In the genomic region with DNA sequence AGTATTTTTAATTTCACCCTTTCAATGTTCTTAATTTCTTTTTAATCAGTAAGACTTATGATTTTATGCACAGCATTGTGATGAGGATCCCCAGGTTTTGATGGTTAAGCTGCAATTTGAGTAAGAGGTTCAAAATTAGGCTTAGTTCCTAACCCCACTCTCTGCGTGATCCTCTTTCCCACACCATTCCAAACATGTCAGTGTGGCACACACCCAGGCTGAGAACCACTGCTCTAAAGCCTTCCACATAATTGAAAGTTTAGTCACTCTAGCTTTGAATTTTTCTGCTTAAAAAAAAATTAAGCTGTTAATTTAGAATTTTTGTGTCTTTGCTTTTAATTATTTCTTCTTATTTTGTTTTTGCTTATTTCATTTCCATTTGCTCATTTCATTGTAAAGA, we compare ENCODE assay signal across 22 cellular contexts.
DNase-seq lines count a peak whose midpoint lies in the region; ATAC-seq and TF ChIP-seq lines count a peak whose summit lies in the region.
"Had no signal": no experiment of that assay in that cellular context is flagged by ENCODE, and none has a peak within 500 bp of the region (broad histone marks: within the 10 kb centered on the region; RNA-seq: fewer than 3 reads in every experiment).

No MANE protein-coding gene starts in this region.

- H3K9me3 ChIP-seq in mesenchymal stem cell (ENCODE audit: control insufficient read depth, low read length) (peaks cover 3% of the 10 kb centered on the region), gastrocnemius medialis (no peaks in the 10 kb centered on the region)
- H3K9me3 ChIP-seq: colonic mucosa had no signal

- H3K4me1 Mint-ChIP-seq in chondrocyte (ENCODE audit: low read depth), result peaks cover 51% of the 10 kb centered on the region
- H3K4me1 Mint-ChIP-seq in activated T-cell treated with anti-CD3 and anti-CD28 coated beads, Interleukin-2, amount 50 U/mL, for 24 hours (ENCODE audit: low read depth), result no peaks in the 10 kb centered on the region
- H3K4me1 Mint-ChIP-seq: activated CD4-positive, alpha-beta T cell treated with anti-CD3 and anti-CD28 coated beads, Interleukin-2, amount 10 ng/mL, durations not matched to agents 24 days and 14 days; activated naive CD8-positive, alpha-beta T cell treated with anti-CD3 and anti-CD28 coated beads for 36 hours had no signal

- no peak overlapping the region for H3K4me2 ChIP-seq in mesenchymal stem cell (ENCODE audit: low read length, poor library complexity, severe bottlenecking)
- H3K4me2 ChIP-seq: KMS-11 had no signal

- H3K4ac ChIP-seq in mesenchymal stem cell (ENCODE audit: low read depth in 1 of 2, low read length in 2 of 2), result no peak overlapping the region

- no peak overlapping the region for H3K23ac ChIP-seq in mesenchymal stem cell (ENCODE audit: low read length in 2 of 2)

- H3K18ac ChIP-seq in mesenchymal stem cell (ENCODE audit: low read depth in 1 of 2, low read length in 2 of 2), result no peak overlapping the region

- no peak for ATAC-seq in gastrocnemius medialis
- no peak for ATAC-seq in GM18861 (IDR thresholded peaks at IDR 0.05; ENCODE audit: unreplicated experiment)
- ATAC-seq in GM21723 (IDR thresholded peaks at IDR 0.05; ENCODE audit: unreplicated experiment), result no peak
- ATAC-seq: left lobe of liver had no signal

- H2AFZ ChIP-seq in mesenchymal stem cell (ENCODE audit: low read depth, low read length), result no peak overlapping the region

- H3K27ac ChIP-seq in mesenchymal stem cell (ENCODE audit: low read length, poor library complexity, severe bottlenecking) (no peak overlapping the region), gastrocnemius medialis (no peak overlapping the region)
- H3K27ac ChIP-seq: colonic mucosa, KMS-11 had no signal

- no peak overlapping the region for H3K14ac ChIP-seq in mesenchymal stem cell (ENCODE audit: low read length in 2 of 2)

- 43% methylated on average over 1 of the region's 1 CpG for WGBS in mesenchymal stem cell

- no peak overlapping the region for H2BK120ac ChIP-seq in mesenchymal stem cell (ENCODE audit: low read depth, low read length)

- TF ChIP-seq CTCF in AG09309 (IDR thresholded peaks at IDR 0.05; ENCODE audit: control insufficient read depth, insufficient read depth, low read depth, low read length, missing control alignments) (no peak), chondrocyte (IDR thresholded peaks at IDR 0.05) (no peak), gastrocnemius medialis (IDR thresholded peaks at IDR 0.05 in 4 of 5, conservative IDR thresholded peaks at IDR 0.05 in 1 of 5) (no peak)

- H2BK15ac ChIP-seq in mesenchymal stem cell (ENCODE audit: low read depth, poor library complexity, severe bottlenecking), result no peak overlapping the region

- H3K4me3 Mint-ChIP-seq in chondrocyte (ENCODE audit: unreplicated experiment), result no peak overlapping the region
- no peak overlapping the region for H3K4me3 Mint-ChIP-seq in activated T-cell treated with anti-CD3 and anti-CD28 coated beads, Interleukin-2, amount 50 U/mL, for 24 hours
- H3K4me3 Mint-ChIP-seq: activated CD4-positive, alpha-beta T cell treated with anti-CD3 and anti-CD28 coated beads, Interleukin-2, amount 10 ng/mL, durations not matched to agents 24 days and 14 days; activated naive CD8-positive, alpha-beta T cell treated with anti-CD3 and anti-CD28 coated beads for 36 hours; stimulated activated naive CD8-positive, alpha-beta T cell treated with anti-CD3 and anti-CD28 coated beads, Interleukin-15, Interleukin-2, amounts not matched to agents 100 ng/mL and 50 ng/mL, for 24 hours had no signal

- H2BK12ac ChIP-seq in mesenchymal stem cell (ENCODE audit: low read length in 2 of 2), result no peak overlapping the region

- intact Hi-C loops in gastrocnemius medialis (cut with DNase I; ENCODE audit: low total_unique reads), result no loop called here

- no peak overlapping the region for H2BK5ac ChIP-seq in mesenchymal stem cell (ENCODE audit: low read depth, low read length, poor library complexity, severe bottlenecking)

- no peaks in the 10 kb centered on the region for H3K36me3 Mint-ChIP-seq in chondrocyte (ENCODE audit: low read depth)
- no peaks in the 10 kb centered on the region for H3K36me3 Mint-ChIP-seq in activated T-cell treated with anti-CD3 and anti-CD28 coated beads, Interleukin-2, amount 50 U/mL, for 24 hours (ENCODE audit: low read depth)
- H3K36me3 Mint-ChIP-seq: activated naive CD8-positive, alpha-beta T cell treated with anti-CD3 and anti-CD28 coated beads for 36 hours had no signal

- no peak overlapping the region for H2AK5ac ChIP-seq in mesenchymal stem cell (ENCODE audit: low read length, severe bottlenecking)

- H3K9me3 Mint-ChIP-seq in chondrocyte (ENCODE audit: low read depth), result peaks cover 11% of the 10 kb centered on the region
- peaks cover 3% of the 10 kb centered on the region for H3K9me3 Mint-ChIP-seq in activated T-cell treated with anti-CD3 and anti-CD28 coated beads, Interleukin-2, amount 50 U/mL, for 24 hours
- H3K9me3 Mint-ChIP-seq: activated CD4-positive, alpha-beta T cell treated with anti-CD3 and anti-CD28 coated beads, Interleukin-2, amount 10 ng/mL, durations not matched to agents 24 days and 14 days; stimulated activated naive CD8-positive, alpha-beta T cell treated with anti-CD3 and anti-CD28 coated beads, Interleukin-15, Interleukin-2, amounts not matched to agents 100 ng/mL and 50 ng/mL, for 24 hours had no signal

- no peak for TF ChIP-seq POLR2A in gastrocnemius medialis (IDR thresholded peaks at IDR 0.05)

- H3K79me1 ChIP-seq in mesenchymal stem cell (replicated peaks; ENCODE audit: low read length, poor library complexity, severe bottlenecking), result no peaks in the 10 kb centered on the region

- H3K9ac ChIP-seq in mesenchymal stem cell (ENCODE audit: low read length), result peak overlapping the region; percentile 43
- H3K9ac ChIP-seq: KMS-11 had no signal

- in situ Hi-C loops in gastrocnemius medialis (cut with MboI; ENCODE audit: low sequenced_read_pairs in 4 of 4), result no loop called here

- H3K36me3 ChIP-seq in mesenchymal stem cell (ENCODE audit: control insufficient read depth in 1 of 2, insufficient read depth in 2 of 2, low read depth in 1 of 2, low read length in 2 of 2) (no peaks in the 10 kb centered on the region), gastrocnemius medialis (no peaks in the 10 kb centered on the region)
- H3K36me3 ChIP-seq: colonic mucosa had no signal

- H4K91ac ChIP-seq in mesenchymal stem cell (ENCODE audit: low read length), result no peak overlapping the region

- peak overlapping the region; percentile 84 for H3K27ac Mint-ChIP-seq in chondrocyte (ENCODE audit: unreplicated experiment)
- no peak overlapping the region for H3K27ac Mint-ChIP-seq in activated T-cell treated with anti-CD3 and anti-CD28 coated beads, Interleukin-2, amount 50 U/mL, for 24 hours
- H3K27ac Mint-ChIP-seq: activated CD4-positive, alpha-beta T cell treated with anti-CD3 and anti-CD28 coated beads, Interleukin-2, amount 10 ng/mL, durations not matched to agents 24 days and 14 days; activated naive CD8-positive, alpha-beta T cell treated with anti-CD3 and anti-CD28 coated beads for 36 hours; stimulated activated naive CD8-positive, alpha-beta T cell treated with anti-CD3 and anti-CD28 coated beads, Interleukin-15, Interleukin-2, amounts not matched to agents 100 ng/mL and 50 ng/mL, for 24 hours had no signal

- DNase-seq in AG09309 (ENCODE audit: low read depth), result peak; percentile 45
- DNase-seq in LHCN-M2 (ENCODE audit: low read depth), result peak; percentile 80
- DNase-seq in chondrocyte (ENCODE audit: low spot score), result no peak
- peak; percentile 30 for DNase-seq in mesenchymal stem cell
- DNase-seq in activated T-cell treated with anti-CD3 and anti-CD28 coated beads, Interleukin-2, amount 50 U/mL, for 24 hours, result no peak
- no peak for DNase-seq in gastrocnemius medialis
- DNase-seq: activated CD4-positive, alpha-beta T cell treated with anti-CD3 and anti-CD28 coated beads, Interleukin-2, amount 10 ng/mL, durations not matched to agents 24 days and 14 days; activated naive CD8-positive, alpha-beta T cell treated with anti-CD3 and anti-CD28 coated beads for 36 hours; activated T-cell treated with anti-CD3 and anti-CD28 coated beads for 4 hours; AML-193; colonic mucosa; erythroblast; NCI-H1417 treated with DMSO at 0.1 percent for 48 hours; NCI-H345; Right ventricle myocardium superior; stimulated activated CD4-positive, alpha-beta T cell treated with anti-CD3 and anti-CD28 coated beads, Interleukin-12 subunit alpha, Interleukin-12 subunit beta, amount 100 ng/mL, for 4 hours; T-helper 9 cell had no signal

- H3K4me1 ChIP-seq in mesenchymal stem cell (ENCODE audit: control insufficient read depth, insufficient read depth, low read depth, low read length) (no peaks in the 10 kb centered on the region), gastrocnemius medialis (no peaks in the 10 kb centered on the region)
- H3K4me1 ChIP-seq: colonic mucosa had no signal

- no peaks in the 10 kb centered on the region for H3K27me3 Mint-ChIP-seq in chondrocyte (ENCODE audit: low read depth)
- H3K27me3 Mint-ChIP-seq in activated T-cell treated with anti-CD3 and anti-CD28 coated beads, Interleukin-2, amount 50 U/mL, for 24 hours, result no peaks in the 10 kb centered on the region
- H3K27me3 Mint-ChIP-seq: activated CD4-positive, alpha-beta T cell treated with anti-CD3 and anti-CD28 coated beads, Interleukin-2, amount 10 ng/mL, durations not matched to agents 24 days and 14 days; stimulated activated naive CD8-positive, alpha-beta T cell treated with anti-CD3 and anti-CD28 coated beads, Interleukin-15, Interleukin-2, amounts not matched to agents 100 ng/mL and 50 ng/mL, for 24 hours had no signal

- H3K4me3 ChIP-seq in AG09309 (ENCODE audit: control insufficient read depth, low read depth, low read length), result no peak overlapping the region
- H3K4me3 ChIP-seq in mesenchymal stem cell (ENCODE audit: insufficient read depth in 1 of 2, low read depth in 1 of 2, low read length in 2 of 2), result no peak overlapping the region
- H3K4me3 ChIP-seq in gastrocnemius medialis, result no peak overlapping the region
- H3K4me3 ChIP-seq: colonic mucosa had no signal

- H4K8ac ChIP-seq in mesenchymal stem cell (ENCODE audit: low read length), result no peak overlapping the region

- H3K27me3 ChIP-seq in mesenchymal stem cell (ENCODE audit: control insufficient read depth in 1 of 2, insufficient read depth in 1 of 2, low read length in 2 of 2), result no peaks in the 10 kb centered on the region
- no peaks in the 10 kb centered on the region for H3K27me3 ChIP-seq in gastrocnemius medialis
- H3K27me3 ChIP-seq: colonic mucosa had no signal

Comparison
In these comparisons a context has a peak if more than half of its experiments do, and no peak if none do; other contexts are left out.
1. DNase-seq: peak in AG09309 (single experiment), LHCN-M2 (single experiment) and mesenchymal stem cell (single experiment); none in chondrocyte (single experiment), activated T-cell treated with anti-CD3 and anti-CD28 coated beads, Interleukin-2, amount 50 U/mL, for 24 hours (single experiment) and gastrocnemius medialis (0 of 2).